In genomic region chr7:66740302-66740979, GRCh38 we compare ENCODE assay signal across 1 cellular context.
TF ChIP-seq lines count a peak whose summit lies in the region.

RABGEF1 (plus strand) TSS chr7:66740733; CDS start chr7:66771900, 31,167 bp downstream.

TF ChIP-seq in HepG2, 621 proteins besides CTCF, POLR2A, EP300 and RAD21 (continued from another document and continues in another):
- TF ChIP-seq RXRB (CRISPR knock-in tag; IDR thresholded peaks at IDR 0.05; ENCODE audit: borderline replicate concordance) (peak; percentile 50; the same call in 1 of the 2 replicates), FOXM1 (CRISPR knock-in tag; IDR thresholded peaks at IDR 0.05) (0 out of 2 replicates have a peak, but pooled peaks have one; percentile 24), KDM2A (CRISPR knock-in tag; IDR thresholded peaks at IDR 0.05; ENCODE audit: borderline replicate concordance, low read depth) (peak; percentile 99), CHD4 (IDR thresholded peaks at IDR 0.05; ENCODE audit: borderline replicate concordance, low read length) (0 out of 2 replicates have a peak, but pooled peaks have one; percentile 68), ATF4 (CRISPR knock-in tag; IDR thresholded peaks at IDR 0.05) (peak in 1 of 2 experiments; percentile 69; a peak in 1 of 4 replicates), KAT8 (CRISPR knock-in tag; IDR thresholded peaks at IDR 0.05) (peak; percentile 91), ZBTB46 (CRISPR knock-in tag; IDR thresholded peaks at IDR 0.05; ENCODE audit: borderline replicate concordance) (peak; percentile 66; the same call in 1 of the 2 replicates), NFIC (IDR thresholded peaks at IDR 0.05; ENCODE audit: low read length) (no peak), ZNF839 (CRISPR knock-in tag; IDR thresholded peaks at IDR 0.05; ENCODE audit: borderline replicate concordance) (peak; percentile 63; the same call in 1 of the 2 replicates), SP2 (CRISPR knock-in tag; IDR thresholded peaks at IDR 0.05) (peak; percentile 60), NCOA5 (CRISPR knock-in tag; IDR thresholded peaks at IDR 0.05) (no peak), ZNF563 (CRISPR knock-in tag; IDR thresholded peaks at IDR 0.05) (peak; percentile 65), NPAS2 (CRISPR knock-in tag; IDR thresholded peaks at IDR 0.05; ENCODE audit: borderline replicate concordance) (no peak), ATF1 (CRISPR knock-in tag; IDR thresholded peaks at IDR 0.05) (peak; percentile 88), GTF3A (CRISPR knock-in tag; conservative IDR thresholded peaks at IDR 0.05) (peak; percentile 96), PHF21A (CRISPR knock-in tag; IDR thresholded peaks at IDR 0.05) (peak; percentile 68), MED13 (CRISPR knock-in tag; IDR thresholded peaks at IDR 0.05) (peak; percentile 53; the same call in 1 of the 2 replicates), PRDM15 (CRISPR knock-in tag; IDR thresholded peaks at IDR 0.05) (peak; percentile 33; the same call in 1 of the 2 replicates), MYPOP (CRISPR knock-in tag; IDR thresholded peaks at IDR 0.05) (0 out of 2 replicates have a peak, but pooled peaks have one; percentile 32), RAD51 (IDR thresholded peaks at IDR 0.05; ENCODE audit: borderline replicate concordance) (no peak), HOXA3 (CRISPR knock-in tag; IDR thresholded peaks at IDR 0.05) (peak; percentile 94), ZNF878 (CRISPR knock-in tag; IDR thresholded peaks at IDR 0.05) (peak; percentile 33; the same call in 1 of the 2 replicates), ZNF20 (CRISPR knock-in tag; IDR thresholded peaks at IDR 0.05) (0 out of 2 replicates have a peak, but pooled peaks have one; percentile 8), RBM39 (IDR thresholded peaks at IDR 0.05; ENCODE audit: low read depth, low read length, poor library complexity, severe bottlenecking) (peak; percentile 17), CHD2 (IDR thresholded peaks at IDR 0.05; ENCODE audit: low read depth, low read length) (no peak), ZMYM3 (CRISPR knock-in tag; IDR thresholded peaks at IDR 0.05) (peak; percentile 57; the same call in 1 of the 2 replicates), GATAD1 (CRISPR knock-in tag; IDR thresholded peaks at IDR 0.05) (peak; percentile 91), EHMT2 (IDR thresholded peaks at IDR 0.05; ENCODE audit: borderline replicate concordance, low read depth, low read length) (no peak), YY1 (IDR thresholded peaks at IDR 0.05; ENCODE audit: insufficient read depth, insufficient replicate concordance, low read depth, low read length) (peak; percentile 50), ZNF761 (CRISPR knock-in tag; conservative IDR thresholded peaks at IDR 0.05) (peak; percentile 90), ARID4A (CRISPR knock-in tag; IDR thresholded peaks at IDR 0.05; ENCODE audit: borderline replicate concordance) (peak; percentile 91), RELA (CRISPR knock-in tag; IDR thresholded peaks at IDR 0.05) (no peak), E2F5 (CRISPR knock-in tag; conservative IDR thresholded peaks at IDR 0.05) (peak; percentile 68; the same call in 1 of the 2 replicates), SCMH1 (CRISPR knock-in tag; IDR thresholded peaks at IDR 0.05; ENCODE audit: borderline replicate concordance) (no peak), ZSCAN30 (CRISPR knock-in tag; IDR thresholded peaks at IDR 0.05) (no peak), RORA (CRISPR knock-in tag; IDR thresholded peaks at IDR 0.05) (no peak), ZBTB38 (CRISPR knock-in tag; IDR thresholded peaks at IDR 0.05) (peak; percentile 82; the same call in 1 of the 2 replicates), SNAI1 (CRISPR knock-in tag; IDR thresholded peaks at IDR 0.05; ENCODE audit: borderline replicate concordance) (0 out of 2 replicates have a peak, but pooled peaks have one; percentile 46)
- TF ChIP-seq, protein P1, sequence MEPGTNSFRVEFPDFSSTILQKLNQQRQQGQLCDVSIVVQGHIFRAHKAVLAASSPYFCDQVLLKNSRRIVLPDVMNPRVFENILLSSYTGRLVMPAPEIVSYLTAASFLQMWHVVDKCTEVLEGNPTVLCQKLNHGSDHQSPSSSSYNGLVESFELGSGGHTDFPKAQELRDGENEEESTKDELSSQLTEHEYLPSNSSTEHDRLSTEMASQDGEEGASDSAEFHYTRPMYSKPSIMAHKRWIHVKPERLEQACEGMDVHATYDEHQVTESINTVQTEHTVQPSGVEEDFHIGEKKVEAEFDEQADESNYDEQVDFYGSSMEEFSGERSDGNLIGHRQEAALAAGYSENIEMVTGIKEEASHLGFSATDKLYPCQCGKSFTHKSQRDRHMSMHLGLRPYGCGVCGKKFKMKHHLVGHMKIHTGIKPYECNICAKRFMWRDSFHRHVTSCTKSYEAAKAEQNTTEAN (CRISPR knock-in tag; conservative IDR thresholded peaks at IDR 0.05) = no peak
- TF ChIP-seq, protein P2, sequence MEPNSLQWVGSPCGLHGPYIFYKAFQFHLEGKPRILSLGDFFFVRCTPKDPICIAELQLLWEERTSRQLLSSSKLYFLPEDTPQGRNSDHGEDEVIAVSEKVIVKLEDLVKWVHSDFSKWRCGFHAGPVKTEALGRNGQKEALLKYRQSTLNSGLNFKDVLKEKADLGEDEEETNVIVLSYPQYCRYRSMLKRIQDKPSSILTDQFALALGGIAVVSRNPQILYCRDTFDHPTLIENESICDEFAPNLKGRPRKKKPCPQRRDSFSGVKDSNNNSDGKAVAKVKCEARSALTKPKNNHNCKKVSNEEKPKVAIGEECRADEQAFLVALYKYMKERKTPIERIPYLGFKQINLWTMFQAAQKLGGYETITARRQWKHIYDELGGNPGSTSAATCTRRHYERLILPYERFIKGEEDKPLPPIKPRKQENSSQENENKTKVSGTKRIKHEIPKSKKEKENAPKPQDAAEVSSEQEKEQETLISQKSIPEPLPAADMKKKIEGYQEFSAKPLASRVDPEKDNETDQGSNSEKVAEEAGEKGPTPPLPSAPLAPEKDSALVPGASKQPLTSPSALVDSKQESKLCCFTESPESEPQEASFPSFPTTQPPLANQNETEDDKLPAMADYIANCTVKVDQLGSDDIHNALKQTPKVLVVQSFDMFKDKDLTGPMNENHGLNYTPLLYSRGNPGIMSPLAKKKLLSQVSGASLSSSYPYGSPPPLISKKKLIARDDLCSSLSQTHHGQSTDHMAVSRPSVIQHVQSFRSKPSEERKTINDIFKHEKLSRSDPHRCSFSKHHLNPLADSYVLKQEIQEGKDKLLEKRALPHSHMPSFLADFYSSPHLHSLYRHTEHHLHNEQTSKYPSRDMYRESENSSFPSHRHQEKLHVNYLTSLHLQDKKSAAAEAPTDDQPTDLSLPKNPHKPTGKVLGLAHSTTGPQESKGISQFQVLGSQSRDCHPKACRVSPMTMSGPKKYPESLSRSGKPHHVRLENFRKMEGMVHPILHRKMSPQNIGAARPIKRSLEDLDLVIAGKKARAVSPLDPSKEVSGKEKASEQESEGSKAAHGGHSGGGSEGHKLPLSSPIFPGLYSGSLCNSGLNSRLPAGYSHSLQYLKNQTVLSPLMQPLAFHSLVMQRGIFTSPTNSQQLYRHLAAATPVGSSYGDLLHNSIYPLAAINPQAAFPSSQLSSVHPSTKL (CRISPR knock-in tag; IDR thresholded peaks at IDR 0.05) = peak; percentile 22
- TF ChIP-seq, protein P3, sequence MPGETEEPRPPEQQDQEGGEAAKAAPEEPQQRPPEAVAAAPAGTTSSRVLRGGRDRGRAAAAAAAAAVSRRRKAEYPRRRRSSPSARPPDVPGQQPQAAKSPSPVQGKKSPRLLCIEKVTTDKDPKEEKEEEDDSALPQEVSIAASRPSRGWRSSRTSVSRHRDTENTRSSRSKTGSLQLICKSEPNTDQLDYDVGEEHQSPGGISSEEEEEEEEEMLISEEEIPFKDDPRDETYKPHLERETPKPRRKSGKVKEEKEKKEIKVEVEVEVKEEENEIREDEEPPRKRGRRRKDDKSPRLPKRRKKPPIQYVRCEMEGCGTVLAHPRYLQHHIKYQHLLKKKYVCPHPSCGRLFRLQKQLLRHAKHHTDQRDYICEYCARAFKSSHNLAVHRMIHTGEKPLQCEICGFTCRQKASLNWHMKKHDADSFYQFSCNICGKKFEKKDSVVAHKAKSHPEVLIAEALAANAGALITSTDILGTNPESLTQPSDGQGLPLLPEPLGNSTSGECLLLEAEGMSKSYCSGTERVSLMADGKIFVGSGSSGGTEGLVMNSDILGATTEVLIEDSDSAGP (CRISPR knock-in tag; IDR thresholded peaks at IDR 0.05; ENCODE audit: borderline replicate concordance) = peak; percentile 77; the same call in 1 of the 2 replicates
